In genomic region chr14:75176142-75176820, GRCh38 we compare ENCODE assay signal across 8 cellular contexts. TPM values are rescaled to one million over a fixed set of nuclear protein-coding genes. Genes with fewer than 3 reads are reported as not detected.
A peak's percentile ranks its signal among the peaks of the same experiment; 100 is the strongest.
DNase-seq lines count a peak whose midpoint lies in the region; ATAC-seq and TF ChIP-seq lines count a peak whose summit lies in the region.

TSS of gene TMED10 (minus strand) at chr14:75176612. CDS start at chr14:75176579, 33 bp downstream.

- H3K79me2 ChIP-seq in OCI-LY1 (ENCODE audit: insufficient read depth, low read length) = peaks cover 34% of the 10 kb centered on the region

- H3K27ac ChIP-seq in CD8-positive, alpha-beta T cell (ENCODE audit: low read depth, low read length) = peak within 1 kb of the TSS; percentile 98
- H3K27ac ChIP-seq in OCI-LY1 (ENCODE audit: low read depth, low read length, poor library complexity, severe bottlenecking) = peak within 1 kb of the TSS; percentile 71
- peak within 1 kb of the TSS; percentile 92 to 98 for H3K27ac ChIP-seq in esophagus (ENCODE audit: low read depth in 2 of 2, low read length in 1 of 2)
- peak within 1 kb of the TSS; percentile 95 for H3K27ac ChIP-seq in muscle layer of colon (ENCODE audit: low read depth, low read length)

- H3K36me3 Mint-ChIP-seq in CD8-positive, alpha-beta T cell = peaks cover 22% of the 10 kb centered on the region

- peak; percentile 85 to 93 (median 91) for DNase-seq in CD8-positive, alpha-beta T cell
- DNase-seq in activated T-cell treated with anti-CD3 and anti-CD28 coated beads, Interleukin-2, amount 50 U/mL, for 1 hour = peak; percentile 92
- DNase-seq in stimulated activated CD8-positive, alpha-beta memory T cell treated with anti-CD3 and anti-CD28 coated beads, Interleukin-7, amount 100 ng/mL, for 24 hours (ENCODE audit: low read depth) = peak; percentile 83

- H2AFZ ChIP-seq in OCI-LY1 (ENCODE audit: low read length) = no peak within 1 kb of the TSS

- TF ChIP-seq CTCF in CD8-positive, alpha-beta T cell (IDR thresholded peaks at IDR 0.05) = no peak
- TF ChIP-seq CTCF in OCI-LY1 (IDR thresholded peaks at IDR 0.05; ENCODE audit: low read length) = no peak

- H3K9me3 ChIP-seq in CD8-positive, alpha-beta T cell (ENCODE audit: low read length) = no peaks in the 10 kb centered on the region
- H3K9me3 ChIP-seq in OCI-LY1 (ENCODE audit: low read length) (no peaks in the 10 kb centered on the region), esophagus (ENCODE audit: control insufficient read depth in 2 of 2, insufficient read depth in 1 of 2, low read depth in 1 of 2, low read length in 1 of 2) (no peaks in the 10 kb centered on the region), muscle layer of colon (ENCODE audit: low read length) (no peaks in the 10 kb centered on the region)

- H3K4me1 ChIP-seq in CD8-positive, alpha-beta T cell (ENCODE audit: insufficient read depth, low read length) = peaks cover 23% of the 10 kb centered on the region
- H3K4me1 ChIP-seq in OCI-LY1 (ENCODE audit: insufficient read depth, low read length, severe bottlenecking) (peaks cover 23% of the 10 kb centered on the region), esophagus (ENCODE audit: control insufficient read depth in 2 of 2, insufficient read depth in 2 of 2, low read length in 1 of 2) (no peaks in the 10 kb centered on the region), muscle layer of colon (ENCODE audit: insufficient read depth, low read length) (peaks cover 13% of the 10 kb centered on the region)

- H3K9ac ChIP-seq in OCI-LY1 (ENCODE audit: low read length) (peak within 1 kb of the TSS; percentile 74), muscle layer of colon (ENCODE audit: low read length) (peak within 1 kb of the TSS; percentile 42)

- peak within 1 kb of the TSS; percentile 98 for H3K27ac Mint-ChIP-seq in CD8-positive, alpha-beta T cell

- H3K36me3 ChIP-seq in CD8-positive, alpha-beta T cell (ENCODE audit: insufficient read depth, low read length) = no peaks in the 10 kb centered on the region
- no peaks in the 10 kb centered on the region for H3K36me3 ChIP-seq in OCI-LY1 (ENCODE audit: insufficient read depth, low read length)
- H3K36me3 ChIP-seq in esophagus (ENCODE audit: control insufficient read depth in 2 of 2, insufficient read depth in 2 of 2, low read length in 1 of 2) = no peaks in the 10 kb centered on the region
- no peaks in the 10 kb centered on the region for H3K36me3 ChIP-seq in muscle layer of colon (ENCODE audit: insufficient read depth, low read length)

- no peaks in the 10 kb centered on the region for H3K9me2 ChIP-seq in OCI-LY1 (ENCODE audit: low read depth, low read length)

- peak within 1 kb of the TSS; percentile 91 for H3K4me3 Mint-ChIP-seq in CD8-positive, alpha-beta T cell

- H3K27me3 ChIP-seq in CD8-positive, alpha-beta T cell (ENCODE audit: insufficient read depth, low read length) = no peaks in the 10 kb centered on the region
- no peaks in the 10 kb centered on the region for H3K27me3 ChIP-seq in OCI-LY1 (ENCODE audit: insufficient read depth, low read length)
- no peaks in the 10 kb centered on the region for H3K27me3 ChIP-seq in esophagus (ENCODE audit: control insufficient read depth in 1 of 2, insufficient read depth in 2 of 2, low read length in 2 of 2)
- no peaks in the 10 kb centered on the region for H3K27me3 ChIP-seq in muscle layer of colon (ENCODE audit: control insufficient read depth in 1 of 2, insufficient read depth in 2 of 2, low read length in 2 of 2)

- CTCF ChIA-PET in CD8-positive, alpha-beta T cell (lab: Charles Lee) = interaction anchor here (0.8 to 0.9 kb wide), 2 partner anchors 84 to 125 kb away, joined by 3 to 4 read pairs; no protein-coding TSS in a partner anchor

- WGBS in esophagus, 2 donors = 0 to 1% methylated on average over 49 of the region's 49 CpGs

- peaks cover 44% of the 10 kb centered on the region for H3K4me1 Mint-ChIP-seq in CD8-positive, alpha-beta T cell (ENCODE audit: low read depth)

- no peaks in the 10 kb centered on the region for H3F3A ChIP-seq in OCI-LY1 (ENCODE audit: insufficient read depth, low read length)

- peak within 1 kb of the TSS; percentile 94 for H3K4me3 ChIP-seq in CD8-positive, alpha-beta T cell (ENCODE audit: low read depth, low read length)
- H3K4me3 ChIP-seq in OCI-LY1 (ENCODE audit: low read depth, low read length, poor library complexity, severe bottlenecking) = peak within 1 kb of the TSS; percentile 78
- H3K4me3 ChIP-seq in esophagus (ENCODE audit: low read depth in 1 of 2, low read length in 2 of 2) = peak within 1 kb of the TSS; percentile 61 to 99
- peak within 1 kb of the TSS; percentile 75 to 85 for H3K4me3 ChIP-seq in muscle layer of colon (ENCODE audit: low read depth in 1 of 2, low read length in 2 of 2)

- intact Hi-C loops in CD8-positive, alpha-beta T cell (cut with DNase I, micrococcal nuclease) = loop anchor here (1.0 to 5.0 kb wide), 13 partner anchors 34 to 485 kb away; partner anchors contain the start of genes DLST (in 2 of the 2), EIF2B2 (in 2 of the 2), NEK9 (in 2 of the 2) and AREL1 (in 1 of the 2)

- POLR2A ChIA-PET in CD8-positive, alpha-beta T cell (lab: Charles Lee) = interaction anchor here (0.7 to 1.2 kb wide), 9 partner anchors 8 to 118 kb away, joined by 3 to 8 read pairs (median 4); partner anchors contain the start of gene NEK9

- H3K27me3 Mint-ChIP-seq in CD8-positive, alpha-beta T cell (ENCODE audit: low read depth) = no peaks in the 10 kb centered on the region

- peak; percentile 76 for ATAC-seq in CD8-positive, alpha-beta T cell
- ATAC-seq in GM19351 (IDR thresholded peaks at IDR 0.05; ENCODE audit: unreplicated experiment) = peak; percentile 74
- ATAC-seq in HG03520 (IDR thresholded peaks at IDR 0.05; ENCODE audit: unreplicated experiment) = peak; percentile 59

- peak within 1 kb of the TSS; percentile 64 for H3K4me2 ChIP-seq in OCI-LY1 (ENCODE audit: low read length)

- no peaks in the 10 kb centered on the region for H3K9me3 Mint-ChIP-seq in CD8-positive, alpha-beta T cell

- no peaks in the 10 kb centered on the region for H4K20me1 ChIP-seq in OCI-LY1 (ENCODE audit: insufficient read depth, low read length)

RNA-seq across cellular contexts. Expression of gene TMED10, which starts in this region (rescaled TPM):
- 100 to 1,000 TPM; 126 to 129 TPM for total RNA-seq in CD8-positive, alpha-beta T cell
- 100 to 1,000 TPM in 1 of 2 donors, 10 to 100 TPM in 1; 74.8 to 225 TPM for polyA plus RNA-seq in esophagus

Comparison
In these comparisons a context has a peak if more than half of its experiments do, and no peak if none do; other contexts are left out.
1. Peak in every context shown above with its lines: DNase-seq, ATAC-seq, H3K4me3 ChIP-seq and H3K27ac ChIP-seq.